ENCODE assay signal across 21 cellular contexts in genomic region chr7:135486258-135486657, GRCh38. TPM values are rescaled to one million over a fixed set of nuclear protein-coding genes. Genes with fewer than 3 reads are reported as not detected.
DNase-seq lines count a peak whose midpoint lies in the region; TF ChIP-seq lines count a peak whose summit lies in the region.
"Had no signal": no experiment of that assay in that cellular context is flagged by ENCODE, and none has a peak within 500 bp of the region (broad histone marks: within the 10 kb centered on the region; RNA-seq: fewer than 3 reads in every experiment).

No MANE protein-coding gene starts in this region.

- H3K36me3 ChIP-seq in ACC112 (ENCODE audit: insufficient read depth, low read length): no peaks in the 10 kb centered on the region
- H3K36me3 ChIP-seq in CD4-positive, alpha-beta memory T cell (ENCODE audit: insufficient read depth, low read length): no peaks in the 10 kb centered on the region
- H3K36me3 ChIP-seq: brain microvascular endothelial cell had no signal

- peak overlapping the region; percentile 47 for H3K27ac ChIP-seq in ACC112 (ENCODE audit: low read depth, low read length)
- H3K27ac ChIP-seq in CD4-positive, alpha-beta memory T cell (ENCODE audit: low read depth, low read length): no peak overlapping the region
- H3K27ac ChIP-seq: brain microvascular endothelial cell, testis had no signal

- TF ChIP-seq CTCF in progenitor cell of endocrine pancreas (IDR thresholded peaks at IDR 0.05; ENCODE audit: unreplicated experiment) (no peak), type B pancreatic cell (conservative IDR thresholded peaks at IDR 0.05) (no peak)

- H3K36me3 Mint-ChIP-seq in CD4-positive, alpha-beta memory T cell: peaks cover 0 to 7% of the 10 kb centered on the region in 2 donors
- H3K36me3 Mint-ChIP-seq in progenitor cell of endocrine pancreas (ENCODE audit: insufficient read depth) (peaks cover 5% of the 10 kb centered on the region), type B pancreatic cell (peaks cover 4% of the 10 kb centered on the region)

- peaks cover 14% of the 10 kb centered on the region for H3K4me1 ChIP-seq in ACC112 (ENCODE audit: control insufficient read depth, insufficient read depth, low read length, unreplicated experiment)
- H3K4me1 ChIP-seq in CD4-positive, alpha-beta memory T cell (ENCODE audit: insufficient read depth, low read length): peaks cover 36% of the 10 kb centered on the region

- intact Hi-C loops in CD4-positive, alpha-beta memory T cell (cut with micrococcal nuclease): no loop called here

- no peak for DNase-seq in CD4-positive, alpha-beta memory T cell
- DNase-seq in amniotic epithelial cell (ENCODE audit: low read depth): peak; percentile 17
- DNase-seq in fibroblast of peridontal ligament (ENCODE audit: extremely low read depth): peak; percentile 48
- DNase-seq in progenitor cell of endocrine pancreas (ENCODE audit: low spot score, unreplicated experiment): no peak
- no peak for DNase-seq in type B pancreatic cell (ENCODE audit: extremely low spot score, unreplicated experiment)
- DNase-seq in ureter (ENCODE audit: low spot score): no peak
- no peak for DNase-seq in NCI-H2029 treated with DMSO at 0.1 percent for 48 hours (lab: John Stamatoyannopoulos, UW)
- DNase-seq: activated naive CD8-positive, alpha-beta T cell treated with anti-CD3 and anti-CD28 coated beads for 36 hours; brain microvascular endothelial cell; CD8-positive, alpha-beta T cell; cortex of kidney; DMS153; HCEC 1CT; hippocampal formation; KG1; NCI-H187; NCI-H226; stimulated activated CD4-positive, alpha-beta T cell treated with anti-CD3 and anti-CD28 coated beads, Interleukin-1b, Interleukin-23, amount 100 ng/mL, for 48 hours; testis had no signal

- CTCF ChIA-PET in CD4-positive, alpha-beta memory T cell (lab: Charles Lee; ENCODE audit: partially characterized antibody): interaction anchor here (0.5 kb wide), 1 partner anchor 210 kb away, joined by 3 read pairs; no protein-coding TSS in a partner anchor

- no peaks in the 10 kb centered on the region for H3K27me3 Mint-ChIP-seq in CD4-positive, alpha-beta memory T cell
- H3K27me3 Mint-ChIP-seq in progenitor cell of endocrine pancreas: no peaks in the 10 kb centered on the region
- H3K27me3 Mint-ChIP-seq in type B pancreatic cell: no peaks in the 10 kb centered on the region
- H3K27me3 Mint-ChIP-seq: activated naive CD8-positive, alpha-beta T cell treated with anti-CD3 and anti-CD28 coated beads for 36 hours had no signal

- H3K9me3 ChIP-seq in CD4-positive, alpha-beta memory T cell (ENCODE audit: control insufficient read depth in 1 of 2, low read length in 2 of 2): no peaks in the 10 kb centered on the region
- H3K9me3 ChIP-seq: testis had no signal

- no peak overlapping the region for H3K4me3 ChIP-seq in ACC112 (ENCODE audit: low read depth, low read length)
- H3K4me3 ChIP-seq in CD4-positive, alpha-beta memory T cell (ENCODE audit: low read length in 2 of 2): no peak overlapping the region
- H3K4me3 ChIP-seq: testis had no signal

- peak overlapping the region in 4 of 7 donors; percentile 3 to 55 (median 26) for H3K27ac Mint-ChIP-seq in CD4-positive, alpha-beta memory T cell
- H3K27ac Mint-ChIP-seq in progenitor cell of endocrine pancreas (no peak overlapping the region), type B pancreatic cell (no peak overlapping the region)
- H3K27ac Mint-ChIP-seq: activated naive CD8-positive, alpha-beta T cell treated with anti-CD3 and anti-CD28 coated beads for 36 hours; activated T-helper 1 cell treated with anti-CD3 and anti-CD28 coated beads, Interleukin-12 subunit alpha, Interleukin-12 subunit beta, Interleukin-2, Interleukin-4 antibody, amounts not matched to agents 30 ng/mL and 10 ng/mL and 1 ng/mL, durations not matched to agents 14 hours and 24 hours and 36 hours had no signal

- no peaks in the 10 kb centered on the region for H3K27me3 ChIP-seq in ACC112 (ENCODE audit: insufficient read depth, low read length)
- no peaks in the 10 kb centered on the region for H3K27me3 ChIP-seq in CD4-positive, alpha-beta memory T cell (ENCODE audit: insufficient read depth, low read length)
- H3K27me3 ChIP-seq: brain microvascular endothelial cell, testis had no signal

- POLR2A ChIA-PET in CD4-positive, alpha-beta memory T cell (lab: Charles Lee; ENCODE audit: partially characterized antibody): no interaction called here

- peak overlapping the region in 1 of 8 donors; percentile 2 for H3K4me3 Mint-ChIP-seq in CD4-positive, alpha-beta memory T cell
- H3K4me3 Mint-ChIP-seq in progenitor cell of endocrine pancreas (ENCODE audit: low read depth): no peak overlapping the region
- H3K4me3 Mint-ChIP-seq in type B pancreatic cell: no peak overlapping the region
- H3K4me3 Mint-ChIP-seq: activated naive CD8-positive, alpha-beta T cell treated with anti-CD3 and anti-CD28 coated beads for 36 hours; activated T-helper 1 cell treated with anti-CD3 and anti-CD28 coated beads, Interleukin-12 subunit alpha, Interleukin-12 subunit beta, Interleukin-2, Interleukin-4 antibody, amounts not matched to agents 30 ng/mL and 10 ng/mL and 1 ng/mL, durations not matched to agents 14 hours and 24 hours and 36 hours; CD8-positive, alpha-beta T cell had no signal

- no peak overlapping the region for H2AFZ ChIP-seq in ACC112 (ENCODE audit: low read length, unreplicated experiment)

- peaks cover 79% of the 10 kb centered on the region for H3K79me2 ChIP-seq in ACC112 (ENCODE audit: control insufficient read depth, insufficient read depth, low read length, unreplicated experiment)

- peaks cover 15 to 51% (median 28%) of the 10 kb centered on the region in 4 donors for H3K4me1 Mint-ChIP-seq in CD4-positive, alpha-beta memory T cell
- H3K4me1 Mint-ChIP-seq in progenitor cell of endocrine pancreas (ENCODE audit: low read depth) (no peaks in the 10 kb centered on the region), type B pancreatic cell (ENCODE audit: unreplicated experiment) (peaks cover 4% of the 10 kb centered on the region)

- H3K9me3 Mint-ChIP-seq in CD4-positive, alpha-beta memory T cell: no peaks in the 10 kb centered on the region
- H3K9me3 Mint-ChIP-seq in progenitor cell of endocrine pancreas (ENCODE audit: low read depth): no peaks in the 10 kb centered on the region
- no peaks in the 10 kb centered on the region for H3K9me3 Mint-ChIP-seq in type B pancreatic cell
- H3K9me3 Mint-ChIP-seq: activated naive CD8-positive, alpha-beta T cell treated with anti-CD3 and anti-CD28 coated beads for 36 hours; activated T-helper 1 cell treated with anti-CD3 and anti-CD28 coated beads, Interleukin-12 subunit alpha, Interleukin-12 subunit beta, Interleukin-2, Interleukin-4 antibody, amounts not matched to agents 30 ng/mL and 10 ng/mL and 1 ng/mL, durations not matched to agents 14 hours and 24 hours and 36 hours; CD8-positive, alpha-beta T cell had no signal

RNA-seq across cellular contexts. Expression of gene CNOT4, which starts 23.6 kb away (rescaled TPM):
- total RNA-seq in CD4-positive, alpha-beta memory T cell: 10 to 100 TPM; 33.9 to 35.0 TPM
- 10 to 100 TPM; 11.1 to 18.6 TPM for polyA plus RNA-seq in CD4-positive, alpha-beta memory T cell
- 30.1 and 34.3 TPM in 2 replicates for total RNA-seq in progenitor cell of endocrine pancreas
- total RNA-seq in type B pancreatic cell (ENCODE audit: low replicate concordance): 24.5 and 32.1 TPM in 2 replicates
- 34.4 TPM for total RNA-seq in ureter

Comparison
In these comparisons a context has a peak if more than half of its experiments do, and no peak if none do; other contexts are left out.
1. DNase-seq: peak in amniotic epithelial cell (single experiment) and fibroblast of peridontal ligament (single experiment); none in CD4-positive, alpha-beta memory T cell (0 of 5), progenitor cell of endocrine pancreas (single experiment), type B pancreatic cell (single experiment), ureter (single experiment) and NCI-H2029 treated with DMSO at 0.1 percent for 48 hours (single experiment).
2. H3K27ac Mint-ChIP-seq: peak in CD4-positive, alpha-beta memory T cell (4 of 7); none in progenitor cell of endocrine pancreas (single experiment) and type B pancreatic cell (single experiment).